33 cellular contexts compared by ENCODE assay signal in the genomic region with DNA sequence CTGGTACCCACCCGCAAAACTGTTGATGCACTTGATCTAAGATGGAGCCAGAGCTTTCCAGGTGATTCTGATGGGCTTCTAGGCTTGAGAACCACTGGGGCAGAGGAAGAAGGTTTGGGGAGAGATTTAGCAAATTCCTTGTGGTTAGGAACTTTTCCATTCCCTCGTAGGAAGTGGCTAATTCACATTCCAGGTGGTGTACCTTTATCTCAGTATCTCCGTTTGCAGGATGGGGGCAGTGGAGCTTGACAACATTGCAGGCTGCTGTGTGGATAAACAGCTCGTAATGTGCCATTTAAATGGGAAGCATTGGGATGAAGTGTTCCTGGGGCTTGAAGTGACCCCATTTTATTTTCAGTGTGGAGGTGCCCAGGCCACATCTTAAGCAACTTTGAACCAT.
"Had no signal": no experiment of that assay in that cellular context is flagged by ENCODE, and none has a peak within 500 bp of the region (broad histone marks: within the 10 kb centered on the region; RNA-seq: fewer than 3 reads in every experiment).

No MANE protein-coding gene starts in this region.

- H3K27ac ChIP-seq: SJSA1 had no signal

- H3K27ac Mint-ChIP-seq: activated CD4-positive, alpha-beta T cell treated with anti-CD3 and anti-CD28 coated beads for 36 hours; activated CD4-positive, alpha-beta T cell treated with anti-CD3 and anti-CD28 coated beads, Interleukin-2, amount 10 ng/mL, durations not matched to agents 7 days and 5 days; activated CD8-positive, alpha-beta T cell treated with anti-CD3 and anti-CD28 coated beads, Interleukin-2, amount 10 ng/mL, durations not matched to agents 7 days and 5 days; activated naive CD4-positive, alpha-beta T cell treated with anti-CD3 and anti-CD28 coated beads, Interleukin-2, amount 50 U/mL, for 72 hours; activated T-cell treated with anti-CD3 and anti-CD28 coated beads, Interleukin-2, amount 50 U/mL, for 24 hours; activated T-helper 2 cell treated with anti-CD3 and anti-CD28 coated beads, Interferon-gamma antibody, Interleukin-2, Interleukin-4, amounts not matched to agents 10 μg/mL and 5 μg/mL and 100 μg/mL, durations not matched to agents 14 hours and 24 hours and 36 hours; IgD-negative memory B cell; T-helper 1 cell treated with Interleukin-12 subunit alpha and Interleukin-12 subunit beta and Interleukin-4 antibody, amounts not matched to agents 30 μg/mL and 1 μg/mL, for 36 hours; T-helper 2 cell treated with Interferon-gamma antibody and Interleukin-4, amounts not matched to agents 5 μg/mL and 100 μg/mL, for 36 hours had no signal

- H3K9ac ChIP-seq: SK-N-SH had no signal

- ATAC-seq: activated CD4-positive, alpha-beta T cell treated with anti-CD3 and anti-CD28 coated beads for 36 hours; activated CD4-positive, CD25-positive, alpha-beta regulatory T cell treated with anti-CD3 and anti-CD28 coated beads, Interleukin-2, amount 50 U/mL, for 24 hours; activated CD8-positive, alpha-beta T cell treated with anti-CD3 and anti-CD28 coated beads, Interleukin-2, amount 10 ng/mL, durations not matched to agents 7 days and 5 days; activated naive CD4-positive, alpha-beta T cell treated with anti-CD3 and anti-CD28 coated beads, Interleukin-2, amount 50 U/mL, for 72 hours; Panc1 had no signal

- DNase-seq: activated CD4-positive, alpha-beta T cell treated with anti-CD3 and anti-CD28 coated beads for 36 hours; activated CD4-positive, alpha-beta T cell treated with anti-CD3 and anti-CD28 coated beads, Interleukin-2, amount 10 ng/mL, durations not matched to agents 7 days and 5 days; activated CD4-positive, alpha-beta T cell treated with anti-CD3 and anti-CD28 coated beads, Interleukin-2, amount 50 U/mL, for 48 hours; activated CD8-positive, alpha-beta T cell treated with anti-CD3 and anti-CD28 coated beads, Interleukin-2, amount 10 ng/mL, durations not matched to agents 7 days and 5 days; activated gamma-delta T cell; activated naive CD4-positive, alpha-beta T cell treated with Interleukin-2 at 50 U/mL for 16 hours; activated T-cell treated with anti-CD3 and anti-CD28 coated beads, Interleukin-2, amount 50 U/mL, for 24 hours; adrenal gland; anterior cingulate cortex; caudate nucleus; cerebellar nuclear complex; Karpas-422; KBM-7; MG63; NCI-H1048; NCI-H1105 treated with DMSO at 0.1 percent for 48 hours; NCI-H1436 treated with DMSO at 0.1 percent for 48 hours; NCI-H1694 treated with DMSO at 0.1 percent for 48 hours; NCI-H2029; NCI-H2171; NCI-H446; NCI-H524; SHP77; SK-N-SH had no signal

- H3K4me1 Mint-ChIP-seq: activated CD4-positive, alpha-beta T cell treated with anti-CD3 and anti-CD28 coated beads for 36 hours; activated CD4-positive, alpha-beta T cell treated with anti-CD3 and anti-CD28 coated beads, Interleukin-2, amount 10 ng/mL, durations not matched to agents 7 days and 5 days; IgD-negative memory B cell had no signal

- H3K4me2 ChIP-seq: SK-N-SH had no signal

- FAIRE-seq: TTC549 had no signal

- H3K9me3 ChIP-seq: adrenal gland, MG63, SJSA1, SK-N-SH had no signal

- H3K36me3 Mint-ChIP-seq: activated naive CD4-positive, alpha-beta T cell treated with anti-CD3 and anti-CD28 coated beads, Interleukin-2, amount 50 U/mL, for 72 hours had no signal

- H3K4me3 ChIP-seq: adrenal gland, MG63, SJSA1 had no signal

- H3K27me3 ChIP-seq: adrenal gland, MG63, SJSA1 had no signal

- H3K27me3 Mint-ChIP-seq: activated CD4-positive, alpha-beta T cell treated with anti-CD3 and anti-CD28 coated beads for 36 hours; activated T-cell treated with anti-CD3 and anti-CD28 coated beads, Interleukin-2, amount 50 U/mL, for 24 hours; IgD-negative memory B cell had no signal

- H3K36me3 ChIP-seq: adrenal gland, MG63, SJSA1 had no signal

- H3K4me3 Mint-ChIP-seq: activated CD4-positive, alpha-beta T cell treated with anti-CD3 and anti-CD28 coated beads for 36 hours; activated CD4-positive, alpha-beta T cell treated with anti-CD3 and anti-CD28 coated beads, Interleukin-2, amount 10 ng/mL, durations not matched to agents 7 days and 5 days; activated CD8-positive, alpha-beta T cell treated with anti-CD3 and anti-CD28 coated beads, Interleukin-2, amount 10 ng/mL, durations not matched to agents 7 days and 5 days; activated T-cell treated with anti-CD3 and anti-CD28 coated beads, Interleukin-2, amount 50 U/mL, for 24 hours; IgD-negative memory B cell; T-helper 1 cell treated with Interleukin-12 subunit alpha and Interleukin-12 subunit beta and Interleukin-4 antibody, amounts not matched to agents 30 μg/mL and 1 μg/mL, for 36 hours; T-helper 2 cell treated with Interferon-gamma antibody and Interleukin-4, amounts not matched to agents 5 μg/mL and 100 μg/mL, for 36 hours had no signal

- H3K9me3 Mint-ChIP-seq: activated CD4-positive, alpha-beta T cell treated with anti-CD3 and anti-CD28 coated beads, Interleukin-2, amount 10 ng/mL, durations not matched to agents 7 days and 5 days; activated naive CD4-positive, alpha-beta T cell treated with anti-CD3 and anti-CD28 coated beads, Interleukin-2, amount 50 U/mL, for 72 hours; activated T-helper 2 cell treated with anti-CD3 and anti-CD28 coated beads, Interferon-gamma antibody, Interleukin-2, Interleukin-4, amounts not matched to agents 10 μg/mL and 5 μg/mL and 100 μg/mL, durations not matched to agents 14 hours and 24 hours and 36 hours; T-helper 2 cell treated with Interferon-gamma antibody and Interleukin-4, amounts not matched to agents 5 μg/mL and 100 μg/mL, for 36 hours had no signal
